1 cellular context compared by ENCODE assay signal in the genomic region with DNA sequence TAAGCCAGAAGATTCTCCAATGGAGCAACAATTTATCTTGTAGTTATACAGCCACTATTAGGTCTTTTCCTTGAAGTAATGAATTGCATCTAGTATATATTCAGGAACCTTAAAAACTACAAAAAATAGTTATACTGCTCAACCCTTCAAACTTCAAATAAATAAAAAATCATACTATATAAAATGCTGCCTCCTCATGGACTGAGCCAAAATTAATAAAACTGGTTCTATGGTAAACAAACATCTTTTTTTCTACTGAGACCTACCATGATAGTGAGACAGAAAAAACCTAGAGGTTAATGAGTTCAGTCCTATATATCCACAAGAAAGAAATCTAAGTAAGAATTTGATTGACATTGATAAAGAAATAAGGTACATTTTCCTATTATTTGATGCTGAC.
TF ChIP-seq lines count a peak whose summit lies in the region.

No MANE protein-coding gene starts in this region.

TF ChIP-seq in WTC11, 78 proteins besides CTCF, POLR2A, EP300 and RAD21 (continued from another document):
- TF ChIP-seq AFF4 (CRISPR knock-in tag; IDR thresholded peaks at IDR 0.05; ENCODE audit: borderline replicate concordance) (no peak), E2F4 (CRISPR knock-in tag; IDR thresholded peaks at IDR 0.05; ENCODE audit: borderline replicate concordance, low read depth) (no peak), ESRRA (CRISPR knock-in tag; IDR thresholded peaks at IDR 0.05; ENCODE audit: borderline replicate concordance) (no peak), NFATC4 (CRISPR knock-in tag; IDR thresholded peaks at IDR 0.05) (no peak), ZNF396 (CRISPR knock-in tag; IDR thresholded peaks at IDR 0.05; ENCODE audit: borderline replicate concordance) (no peak), ZNF263 (CRISPR knock-in tag; IDR thresholded peaks at IDR 0.05; ENCODE audit: low read depth) (no peak), TEAD1 (CRISPR knock-in tag; IDR thresholded peaks at IDR 0.05) (no peak), ZNF219 (CRISPR knock-in tag; IDR thresholded peaks at IDR 0.05; ENCODE audit: borderline replicate concordance) (no peak), ATF1 (CRISPR knock-in tag; IDR thresholded peaks at IDR 0.05) (no peak), ZNF232 (CRISPR knock-in tag; IDR thresholded peaks at IDR 0.05) (no peak)
- TF ChIP-seq, protein P1, sequence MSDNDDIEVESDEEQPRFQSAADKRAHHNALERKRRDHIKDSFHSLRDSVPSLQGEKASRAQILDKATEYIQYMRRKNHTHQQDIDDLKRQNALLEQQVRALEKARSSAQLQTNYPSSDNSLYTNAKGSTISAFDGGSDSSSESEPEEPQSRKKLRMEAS (CRISPR knock-in tag; IDR thresholded peaks at IDR 0.05): no peak
- TF ChIP-seq, protein P2, sequence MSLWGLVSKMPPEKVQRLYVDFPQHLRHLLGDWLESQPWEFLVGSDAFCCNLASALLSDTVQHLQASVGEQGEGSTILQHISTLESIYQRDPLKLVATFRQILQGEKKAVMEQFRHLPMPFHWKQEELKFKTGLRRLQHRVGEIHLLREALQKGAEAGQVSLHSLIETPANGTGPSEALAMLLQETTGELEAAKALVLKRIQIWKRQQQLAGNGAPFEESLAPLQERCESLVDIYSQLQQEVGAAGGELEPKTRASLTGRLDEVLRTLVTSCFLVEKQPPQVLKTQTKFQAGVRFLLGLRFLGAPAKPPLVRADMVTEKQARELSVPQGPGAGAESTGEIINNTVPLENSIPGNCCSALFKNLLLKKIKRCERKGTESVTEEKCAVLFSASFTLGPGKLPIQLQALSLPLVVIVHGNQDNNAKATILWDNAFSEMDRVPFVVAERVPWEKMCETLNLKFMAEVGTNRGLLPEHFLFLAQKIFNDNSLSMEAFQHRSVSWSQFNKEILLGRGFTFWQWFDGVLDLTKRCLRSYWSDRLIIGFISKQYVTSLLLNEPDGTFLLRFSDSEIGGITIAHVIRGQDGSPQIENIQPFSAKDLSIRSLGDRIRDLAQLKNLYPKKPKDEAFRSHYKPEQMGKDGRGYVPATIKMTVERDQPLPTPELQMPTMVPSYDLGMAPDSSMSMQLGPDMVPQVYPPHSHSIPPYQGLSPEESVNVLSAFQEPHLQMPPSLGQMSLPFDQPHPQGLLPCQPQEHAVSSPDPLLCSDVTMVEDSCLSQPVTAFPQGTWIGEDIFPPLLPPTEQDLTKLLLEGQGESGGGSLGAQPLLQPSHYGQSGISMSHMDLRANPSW (CRISPR knock-in tag; conservative IDR thresholded peaks at IDR 0.05; ENCODE audit: low read depth): no peak
